ENCODE assay signal across 34 cellular contexts in the genomic region with DNA sequence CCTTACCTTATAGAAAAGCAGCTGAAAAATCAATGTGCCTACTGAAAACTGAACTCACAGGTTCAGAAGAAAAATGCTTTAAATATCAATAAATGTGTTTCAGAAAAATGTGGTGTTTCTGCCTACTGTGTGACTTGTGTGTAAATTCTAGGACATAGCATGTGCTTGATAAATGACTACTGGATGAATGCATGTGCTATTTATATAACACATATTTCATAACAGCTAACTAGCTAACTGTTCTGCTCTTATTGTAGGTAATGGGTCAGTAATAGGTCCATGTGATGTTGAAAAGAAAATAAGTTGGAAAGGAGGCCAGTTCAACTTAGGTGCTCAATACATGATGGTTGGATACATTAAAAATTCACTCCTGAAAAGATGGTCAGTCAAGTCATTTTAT.
"Had no signal": no experiment of that assay in that cellular context is flagged by ENCODE, and none has a peak within 500 bp of the region (broad histone marks: within the 10 kb centered on the region; RNA-seq: fewer than 3 reads in every experiment).

No MANE protein-coding gene starts in this region.

- H3K27ac ChIP-seq: KMS-11 had no signal

- H3K4me3 ChIP-seq: MG63 had no signal

- H3K27me3 ChIP-seq: MG63 had no signal

- H3K9ac ChIP-seq: KMS-11 had no signal

- DNase-seq: Karpas-422, Kasumi-1, KG1, MG63, MM.1S, MV-4-11, NCI-H1048, NCI-H1092, NCI-H1092 treated with DMSO at 0.1 percent for 48 hours, NCI-H1105, NCI-H1105 treated with DMSO at 0.1 percent for 48 hours, NCI-H1417, NCI-H1417 treated with DMSO at 0.1 percent for 48 hours, NCI-H1436, NCI-H1436 treated with DMSO at 0.1 percent for 48 hours, NCI-H146, NCI-H1694, NCI-H1694 treated with DMSO at 0.1 percent for 48 hours, NCI-H187, NCI-H187 treated with DMSO at 0.1 percent for 48 hours, NCI-H1930, NCI-H2029, NCI-H2029 treated with DMSO at 0.1 percent for 48 hours, NCI-H2081, NCI-H2081 treated with DMSO at 0.1 percent for 48 hours, NCI-H2107, NCI-H2171, NCI-H2171 treated with DMSO at 0.1 percent for 48 hours, NCI-H2227 treated with DMSO at 0.1 percent for 48 hours, NCI-H226, NCI-H345, NCI-H446, NCI-H446 treated with DMSO at 0.1 percent for 48 hours had no signal

- H3K36me3 ChIP-seq: MG63 had no signal

- H3K4me2 ChIP-seq: KMS-11 had no signal

- H3K9me3 ChIP-seq: MG63 had no signal
